ENCODE assay signal across 20 cellular contexts in genomic region chr2:232870002-232870765, GRCh38. TPM values are rescaled to one million over a fixed set of nuclear protein-coding genes. Genes with fewer than 3 reads are reported as not detected.
DNase-seq lines count a peak whose midpoint lies in the region; ATAC-seq and TF ChIP-seq lines count a peak whose summit lies in the region.
"Had no signal": no experiment of that assay in that cellular context is flagged by ENCODE, and none has a peak within 500 bp of the region (broad histone marks: within the 10 kb centered on the region; RNA-seq: fewer than 3 reads in every experiment).

TSS of gene SNORC (plus strand) at chr2:232870264. CDS start at chr2:232870342, 78 bp downstream.

- H3K27ac Mint-ChIP-seq in CD4-positive, CD25-positive, alpha-beta regulatory T cell, result peak within 1 kb of the TSS in 2 of 3 donors; percentile 52 to 53
- H3K27ac Mint-ChIP-seq in endodermal cell, result peak within 1 kb of the TSS; percentile 80
- H3K27ac Mint-ChIP-seq in activated naive CD8-positive, alpha-beta T cell treated with anti-CD3 and anti-CD28 coated beads for 36 hours, result no peak within 1 kb of the TSS
- H3K27ac Mint-ChIP-seq: activated CD8-positive, alpha-beta T cell treated with anti-CD3 and anti-CD28 coated beads for 36 hours; activated T-helper 2 cell treated with anti-CD3 and anti-CD28 coated beads, Interferon-gamma antibody, Interleukin-2, Interleukin-4, amounts not matched to agents 10 μg/mL and 5 μg/mL and 100 μg/mL, durations not matched to agents 14 hours and 24 hours and 36 hours had no signal

- POLR2A ChIA-PET in PC-9 (lab: Charles Lee; ENCODE audit: unreplicated experiment), result interaction anchor here (0.6 kb wide), 1 partner anchor 373 kb away, joined by 7 read pairs; no protein-coding TSS in a partner anchor

- no peak within 1 kb of the TSS for H3K4me2 ChIP-seq in PC-9

- no peak for TF ChIP-seq CTCF in PC-9 (conservative IDR thresholded peaks at IDR 0.05)
- no peak for TF ChIP-seq CTCF in endodermal cell (conservative IDR thresholded peaks at IDR 0.05)
- TF ChIP-seq CTCF in uterus (IDR thresholded peaks at IDR 0.05), result no peak

- no peaks in the 10 kb centered on the region for H4K20me1 ChIP-seq in PC-9 (ENCODE audit: insufficient read depth)

- H3K4me1 ChIP-seq in CD4-positive, CD25-positive, alpha-beta regulatory T cell (ENCODE audit: control insufficient read depth, insufficient read depth, low read length, poor library complexity, severe bottlenecking), result no peaks in the 10 kb centered on the region
- H3K4me1 ChIP-seq in PC-9 (replicated peaks; ENCODE audit: insufficient read depth) (no peaks in the 10 kb centered on the region), endodermal cell (ENCODE audit: control insufficient read depth, insufficient read depth, low read length) (no peaks in the 10 kb centered on the region), uterus (no peaks in the 10 kb centered on the region)

- peaks cover 11% of the 10 kb centered on the region for H3K27me3 Mint-ChIP-seq in CD4-positive, CD25-positive, alpha-beta regulatory T cell
- H3K27me3 Mint-ChIP-seq in endodermal cell (ENCODE audit: insufficient read depth), result peaks cover 8% of the 10 kb centered on the region
- peaks cover 7% of the 10 kb centered on the region for H3K27me3 Mint-ChIP-seq in activated naive CD8-positive, alpha-beta T cell treated with anti-CD3 and anti-CD28 coated beads for 36 hours

- WGBS in endodermal cell (ENCODE audit: insufficient coverage in 1 of 2, insufficient read length in 1 of 2), 2 experiments, result 89 to 96% methylated on average over 15 to 17 of the region's 21 CpGs

- H3K27ac ChIP-seq in CD4-positive, CD25-positive, alpha-beta regulatory T cell (ENCODE audit: insufficient read depth, low read length, poor library complexity, severe bottlenecking), result no peak within 1 kb of the TSS
- H3K27ac ChIP-seq in PC-9 (no peak within 1 kb of the TSS), endodermal cell (ENCODE audit: low read depth, low read length) (no peak within 1 kb of the TSS), uterus (no peak within 1 kb of the TSS)
- H3K27ac ChIP-seq: HL-60, VCaP had no signal

- CTCF ChIA-PET in PC-9 (lab: Charles Lee), result no interaction called here

- no peak for TF ChIP-seq POLR2A in uterus (IDR thresholded peaks at IDR 0.05)

- H3K36me3 Mint-ChIP-seq in CD4-positive, CD25-positive, alpha-beta regulatory T cell, result peaks cover 5% of the 10 kb centered on the region
- H3K36me3 Mint-ChIP-seq in endodermal cell (ENCODE audit: low read depth), result no peaks in the 10 kb centered on the region
- H3K36me3 Mint-ChIP-seq in activated naive CD8-positive, alpha-beta T cell treated with anti-CD3 and anti-CD28 coated beads for 36 hours, result no peaks in the 10 kb centered on the region

- H3K27me3 ChIP-seq in CD4-positive, CD25-positive, alpha-beta regulatory T cell (ENCODE audit: control insufficient read depth, insufficient read depth, low read length), result no peaks in the 10 kb centered on the region
- H3K27me3 ChIP-seq in PC-9 (ENCODE audit: insufficient read depth, low read depth) (no peaks in the 10 kb centered on the region), endodermal cell (ENCODE audit: control insufficient read depth, insufficient read depth, low read length, poor library complexity, severe bottlenecking) (no peaks in the 10 kb centered on the region), uterus (no peaks in the 10 kb centered on the region)

- H3K4me3 Mint-ChIP-seq in CD4-positive, CD25-positive, alpha-beta regulatory T cell, result peak within 1 kb of the TSS in 1 of 4 donors; percentile 13
- H3K4me3 Mint-ChIP-seq in endodermal cell, result no peak within 1 kb of the TSS
- H3K4me3 Mint-ChIP-seq in activated naive CD8-positive, alpha-beta T cell treated with anti-CD3 and anti-CD28 coated beads for 36 hours, result no peak within 1 kb of the TSS
- H3K4me3 Mint-ChIP-seq: activated CD8-positive, alpha-beta T cell treated with anti-CD3 and anti-CD28 coated beads for 36 hours had no signal

- H3K9ac ChIP-seq in endodermal cell (ENCODE audit: extremely low read depth, low read length, poor library complexity, severe bottlenecking), result no peak within 1 kb of the TSS

- no peaks in the 10 kb centered on the region for H3K79me2 ChIP-seq in PC-9 (ENCODE audit: low read depth)

- peaks cover 13% of the 10 kb centered on the region; the same call in 1 of the 2 replicates for H3F3A ChIP-seq in PC-9 (ENCODE audit: insufficient read depth, low read depth)

- no peaks in the 10 kb centered on the region for H3K36me3 ChIP-seq in CD4-positive, CD25-positive, alpha-beta regulatory T cell (ENCODE audit: control insufficient read depth, insufficient read depth, low read length)
- H3K36me3 ChIP-seq in PC-9 (ENCODE audit: low read depth) (no peaks in the 10 kb centered on the region), endodermal cell (ENCODE audit: control insufficient read depth, insufficient read depth, low read length) (no peaks in the 10 kb centered on the region), uterus (no peaks in the 10 kb centered on the region)

- no peaks in the 10 kb centered on the region for H3K9me3 ChIP-seq in CD4-positive, CD25-positive, alpha-beta regulatory T cell (ENCODE audit: control insufficient read depth in 2 of 2, low read length in 2 of 2)
- H3K9me3 ChIP-seq in PC-9 (ENCODE audit: insufficient read depth, low read depth), result no peaks in the 10 kb centered on the region
- no peaks in the 10 kb centered on the region for H3K9me3 ChIP-seq in endodermal cell (ENCODE audit: control insufficient read depth, low read length)
- no peaks in the 10 kb centered on the region for H3K9me3 ChIP-seq in uterus

- no TSS peak for BruUV-seq in PC-9 (replicated peaks; lab: Mats Ljungman, UMichigan)

- no peaks in the 10 kb centered on the region for H3K9me3 Mint-ChIP-seq in CD4-positive, CD25-positive, alpha-beta regulatory T cell
- H3K9me3 Mint-ChIP-seq in endodermal cell, result no peaks in the 10 kb centered on the region
- no peaks in the 10 kb centered on the region for H3K9me3 Mint-ChIP-seq in activated naive CD8-positive, alpha-beta T cell treated with anti-CD3 and anti-CD28 coated beads for 36 hours
- H3K9me3 Mint-ChIP-seq: activated CD8-positive, alpha-beta T cell treated with anti-CD3 and anti-CD28 coated beads for 36 hours; activated T-helper 2 cell treated with anti-CD3 and anti-CD28 coated beads, Interferon-gamma antibody, Interleukin-2, Interleukin-4, amounts not matched to agents 10 μg/mL and 5 μg/mL and 100 μg/mL, durations not matched to agents 14 hours and 24 hours and 36 hours had no signal

- no peak for DNase-seq in CD4-positive, CD25-positive, alpha-beta regulatory T cell
- DNase-seq in PC-9, result no peak
- DNase-seq in endodermal cell, result peak; percentile 30
- peak; percentile 42 for DNase-seq in sciatic nerve (ENCODE audit: low spot score)
- DNase-seq in NCI-H774 (lab: John Stamatoyannopoulos, UW), result no peak
- no peak for DNase-seq in activated naive CD8-positive, alpha-beta T cell treated with anti-CD3 and anti-CD28 coated beads for 36 hours
- no peak for DNase-seq in cerebellar cortex (ENCODE audit: low spot score)
- DNase-seq in uterus, result no peak
- DNase-seq: activated CD8-positive, alpha-beta T cell treated with anti-CD3 and anti-CD28 coated beads for 36 hours; amygdala; COR-L47; EL; midbrain; NCI-H1930; NCI-H446; NK-92 treated with Interleukin-12 subunit alpha and Interleukin-12 subunit beta, amount 100 ng/mL, for 24 hours; stimulated activated naive CD4-positive, alpha-beta T cell treated with Interleukin-2 at 50 U/mL for 16 hours had no signal

- no peak within 1 kb of the TSS for H3K4me3 ChIP-seq in CD4-positive, CD25-positive, alpha-beta regulatory T cell (ENCODE audit: low read depth, low read length)
- no peak within 1 kb of the TSS for H3K4me3 ChIP-seq in PC-9
- no peak within 1 kb of the TSS for H3K4me3 ChIP-seq in endodermal cell (ENCODE audit: low read length)
- H3K4me3 ChIP-seq in uterus, result no peak within 1 kb of the TSS

- no peaks in the 10 kb centered on the region for H3K9me2 ChIP-seq in PC-9 (ENCODE audit: insufficient read depth)

- H3K4me1 Mint-ChIP-seq in CD4-positive, CD25-positive, alpha-beta regulatory T cell, result peaks cover 0 to 2% (median 0%) of the 10 kb centered on the region in 4 donors
- H3K4me1 Mint-ChIP-seq in endodermal cell, result peaks cover 9% of the 10 kb centered on the region
- peaks cover 2% of the 10 kb centered on the region for H3K4me1 Mint-ChIP-seq in activated naive CD8-positive, alpha-beta T cell treated with anti-CD3 and anti-CD28 coated beads for 36 hours

- no peak for ATAC-seq in CD4-positive, CD25-positive, alpha-beta regulatory T cell (ENCODE audit: low read depth in 2 of 2)
- ATAC-seq in sciatic nerve, result no peak
- ATAC-seq: activated CD8-positive, alpha-beta T cell treated with anti-CD3 and anti-CD28 coated beads for 36 hours had no signal

- no peak within 1 kb of the TSS for H2AFZ ChIP-seq in PC-9

- intact Hi-C loops in PC-9 (cut with micrococcal nuclease; ENCODE audit: unreplicated experiment) (no loop called here), sciatic nerve (cut with DNase I) (no loop called here), uterus (cut with DNase I; ENCODE audit: low total_unique reads) (no loop called here)

RNA-seq across cellular contexts. Expression of gene SNORC, which starts in this region (rescaled TPM):
- total RNA-seq in CD4-positive, CD25-positive, alpha-beta regulatory T cell, result 1.3 TPM
- polyA plus RNA-seq in CD4-positive, CD25-positive, alpha-beta regulatory T cell, result under 1 TPM in 2 of 4 donors, not detected in 2; 0.10 to 0.15 TPM
- total RNA-seq in PC-9 (2021) (10.4 and 20.0 TPM in 2 replicates), endodermal cell (1 to 10 TPM; 3.6 to 5.0 TPM), sciatic nerve (12.0 TPM), uterus (1 to 10 TPM in 1 of 4 donors, under 1 TPM in 1, not detected in 2; 0.35 to 2.0 TPM)
- 1.00 TPM for polyA plus RNA-seq in endodermal cell (2013, experiment 1 of 2)
- 0.66 TPM for polyA plus RNA-seq in endodermal cell (2013, experiment 2 of 2)
- total RNA-seq in activated naive CD8-positive, alpha-beta T cell treated with anti-CD3 and anti-CD28 coated beads for 36 hours, result 1 to 10 TPM; 1.5 to 2.4 TPM

Comparison
In these comparisons a context has a peak if more than half of its experiments do, and no peak if none do; other contexts are left out.
1. DNase-seq: peak in endodermal cell (single experiment) and sciatic nerve (single experiment); none in CD4-positive, CD25-positive, alpha-beta regulatory T cell (0 of 3), PC-9 (0 of 2), NCI-H774 (single experiment), activated naive CD8-positive, alpha-beta T cell treated with anti-CD3 and anti-CD28 coated beads for 36 hours (single experiment), cerebellar cortex (single experiment) and uterus (0 of 2).